9 cellular contexts compared by ENCODE assay signal in the genomic region with DNA sequence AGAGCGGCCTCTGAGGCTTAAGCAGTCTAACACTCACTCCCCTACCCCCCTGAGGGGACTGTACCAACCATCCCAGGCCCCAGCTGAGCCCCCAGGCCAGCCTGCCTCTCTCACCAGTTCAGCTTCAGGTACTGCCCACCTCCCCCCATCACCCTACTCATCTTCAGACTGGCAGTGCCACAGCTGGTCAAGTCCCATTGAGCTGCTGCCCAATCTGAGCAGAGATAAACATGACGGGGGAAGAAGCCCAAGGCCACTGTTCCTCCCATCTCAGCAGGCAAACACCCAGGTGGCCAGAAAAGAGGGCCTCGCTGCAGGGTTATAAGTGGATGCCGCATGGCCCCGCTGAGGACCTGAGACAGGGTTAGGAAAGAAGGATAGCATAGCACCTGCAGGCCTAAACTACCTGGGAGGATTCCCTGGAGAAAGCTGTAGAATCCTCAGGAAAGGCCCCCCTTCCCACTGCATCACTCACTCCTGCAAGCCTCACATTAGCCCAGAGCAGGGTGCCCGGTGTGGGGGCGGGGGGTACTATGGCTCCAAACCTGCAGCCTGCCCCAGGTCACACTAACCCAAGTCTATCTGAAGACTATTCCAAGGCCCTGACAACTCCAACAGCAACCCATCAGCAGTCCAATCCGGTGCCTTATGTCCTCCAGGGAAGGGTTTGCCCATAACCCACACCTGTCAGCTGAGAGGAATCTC. TPM values are rescaled to one million over a fixed set of nuclear protein-coding genes. Genes with fewer than 3 reads are reported as not detected.
DNase-seq lines count a peak whose midpoint lies in the region; ATAC-seq and TF ChIP-seq lines count a peak whose summit lies in the region.
"Had no signal": no experiment of that assay in that cellular context is flagged by ENCODE, and none has a peak within 500 bp of the region (broad histone marks: within the 10 kb centered on the region; RNA-seq: fewer than 3 reads in every experiment).

No MANE protein-coding gene starts in this region.

- intact Hi-C loops in CD8-positive, alpha-beta T cell (cut with DNase I, micrococcal nuclease), result loop anchor here (10.0 kb wide), 2 partner anchors 49 to 609 kb away; a partner anchor contains a TSS
- intact Hi-C loops in PC-3 (cut with micrococcal nuclease), result loop anchor here (5.0 kb wide), 1 partner anchor 46 kb away; no protein-coding TSS in a partner anchor
- intact Hi-C loops in esophagus squamous epithelium (cut with DNase I), result no loop called here
- intact Hi-C loops in psoas muscle (cut with DNase I), result loop anchor here (5.0 kb wide), 2 partner anchors 36 to 61 kb away; no protein-coding TSS in a partner anchor

- peaks cover 79% of the 10 kb centered on the region for H3K79me2 ChIP-seq in PC-3 (ENCODE audit: low read length)

- CTCF ChIA-PET in CD8-positive, alpha-beta T cell (lab: Charles Lee), result interaction anchor here (1.1 to 1.8 kb wide), 2 partner anchors 15 to 63 kb away, joined by 3 to 8 read pairs; no protein-coding TSS in a partner anchor
- CTCF ChIA-PET in PC-3 (lab: Charles Lee), result no interaction called here

- H3K4me2 ChIP-seq in PC-3 (ENCODE audit: low read length), result peak overlapping the region; percentile 82

- TF ChIP-seq CTCF in CD8-positive, alpha-beta T cell (IDR thresholded peaks at IDR 0.05), result no peak
- no peak for TF ChIP-seq CTCF in PC-3 (conservative IDR thresholded peaks at IDR 0.05; ENCODE audit: low read depth, low read length)
- no peak for TF ChIP-seq CTCF in esophagus squamous epithelium (IDR thresholded peaks at IDR 0.05)
- TF ChIP-seq CTCF in psoas muscle (IDR thresholded peaks at IDR 0.05), result no peak

- H2AFZ ChIP-seq in PC-3 (ENCODE audit: low read length), result no peak overlapping the region

- no peak overlapping the region for H3K9ac ChIP-seq in PC-3 (ENCODE audit: low read length)

- no peaks in the 10 kb centered on the region for H3K9me3 ChIP-seq in CD8-positive, alpha-beta T cell (ENCODE audit: low read length)
- H3K9me3 ChIP-seq in PC-3 (ENCODE audit: low read length), result no peaks in the 10 kb centered on the region
- H3K9me3 ChIP-seq in esophagus squamous epithelium, result no peaks in the 10 kb centered on the region
- H3K9me3 ChIP-seq in psoas muscle, result no peaks in the 10 kb centered on the region

- H3K27me3 Mint-ChIP-seq in CD8-positive, alpha-beta T cell (ENCODE audit: low read depth), result no peaks in the 10 kb centered on the region

- H3K4me1 Mint-ChIP-seq in CD8-positive, alpha-beta T cell (ENCODE audit: low read depth), result peaks cover 86% of the 10 kb centered on the region

- no peak for ATAC-seq in CD8-positive, alpha-beta T cell
- ATAC-seq in PC-3 (no peak), psoas muscle (no peak), GM18517 (IDR thresholded peaks at IDR 0.05; ENCODE audit: unreplicated experiment) (no peak)

- H4K20me1 ChIP-seq in PC-3 (ENCODE audit: low read length), result no peaks in the 10 kb centered on the region

- H3K36me3 ChIP-seq in CD8-positive, alpha-beta T cell (ENCODE audit: insufficient read depth, low read length), result no peaks in the 10 kb centered on the region
- H3K36me3 ChIP-seq in PC-3 (ENCODE audit: low read depth, low read length) (no peaks in the 10 kb centered on the region), esophagus squamous epithelium (no peaks in the 10 kb centered on the region), psoas muscle (ENCODE audit: insufficient read depth in 1 of 2, low read depth in 1 of 2) (no peaks in the 10 kb centered on the region)

- 70 to 87% methylated on average over 2 to 3 of the region's 8 CpGs for WGBS in esophagus squamous epithelium, 2 donors
- 62 to 85% (median 71%) methylated on average over 8 of the region's 8 CpGs for WGBS in psoas muscle, 3 donors

- no peaks in the 10 kb centered on the region for H3K9me3 Mint-ChIP-seq in CD8-positive, alpha-beta T cell

- H3K27ac Mint-ChIP-seq in CD8-positive, alpha-beta T cell, result peak overlapping the region; percentile 96

- no TSS peak for BruUV-seq in PC-3 (replicated peaks; lab: Mats Ljungman, UMichigan)

- peaks cover 9% of the 10 kb centered on the region for H3F3A ChIP-seq in PC-3 (ENCODE audit: low read length, unreplicated experiment)

- no peaks in the 10 kb centered on the region for H3K9me2 ChIP-seq in PC-3 (replicated peaks; ENCODE audit: low read length)

- TF ChIP-seq POLR2A in esophagus squamous epithelium (IDR thresholded peaks at IDR 0.05), result no peak

- peaks cover 16% of the 10 kb centered on the region for H3K36me3 Mint-ChIP-seq in CD8-positive, alpha-beta T cell

- DNase-seq in CD8-positive, alpha-beta T cell, result peak in 1 of 7 experiments; percentile 47
- DNase-seq in PC-3 (no peak), esophagus squamous epithelium (lab: John Stamatoyannopoulos, UW) (no peak), psoas muscle (no peak), NCI-H2029 treated with DMSO at 0.1 percent for 48 hours (lab: John Stamatoyannopoulos, UW) (no peak), NCI-H2171 (lab: John Stamatoyannopoulos, UW) (no peak), NCI-H2227 treated with DMSO at 0.1 percent for 48 hours (lab: John Stamatoyannopoulos, UW) (no peak)
- DNase-seq: anterior cingulate cortex had no signal

- peaks cover 85% of the 10 kb centered on the region for H3K4me1 ChIP-seq in CD8-positive, alpha-beta T cell (ENCODE audit: insufficient read depth, low read length)
- peaks cover 72% of the 10 kb centered on the region for H3K4me1 ChIP-seq in PC-3 (ENCODE audit: insufficient read depth, low read length)
- H3K4me1 ChIP-seq in esophagus squamous epithelium, result peaks cover 76 to 90% (median 78%) of the 10 kb centered on the region in 3 donors
- H3K4me1 ChIP-seq in psoas muscle, result peaks cover 68% of the 10 kb centered on the region

- peak overlapping the region; percentile 28 for H3K4me3 ChIP-seq in CD8-positive, alpha-beta T cell (ENCODE audit: low read depth, low read length)
- H3K4me3 ChIP-seq in PC-3 (ENCODE audit: low read length) (peak overlapping the region; percentile 93; the same call in 1 of the 2 replicates), esophagus squamous epithelium (peak overlapping the region in 3 of 4 donors; percentile 86 to 97 (median 87)), psoas muscle (peak overlapping the region; percentile 96)

- peak overlapping the region; percentile 53 for H3K27ac ChIP-seq in CD8-positive, alpha-beta T cell (ENCODE audit: low read depth, low read length)
- H3K27ac ChIP-seq in PC-3 (ENCODE audit: low read length) (peak overlapping the region; percentile 100), esophagus squamous epithelium (peak overlapping the region; percentile 90 to 99 (median 98)), psoas muscle (peak overlapping the region; percentile 95)

- POLR2A ChIA-PET in CD8-positive, alpha-beta T cell (lab: Charles Lee), result interaction anchor here (0.8 to 1.3 kb wide), 2 partner anchors 12 to 22 kb away, joined by 3 to 7 read pairs; no protein-coding TSS in a partner anchor
- POLR2A ChIA-PET in PC-3 (lab: Charles Lee; ENCODE audit: unreplicated experiment), result no interaction called here

- no peaks in the 10 kb centered on the region for H3K27me3 ChIP-seq in CD8-positive, alpha-beta T cell (ENCODE audit: insufficient read depth, low read length)
- H3K27me3 ChIP-seq in PC-3 (ENCODE audit: low read length) (no peaks in the 10 kb centered on the region), esophagus squamous epithelium (no peaks in the 10 kb centered on the region), psoas muscle (ENCODE audit: insufficient read depth in 3 of 3, low read length in 2 of 3) (no peaks in the 10 kb centered on the region)

- H3K4me3 Mint-ChIP-seq in CD8-positive, alpha-beta T cell, result peak overlapping the region; percentile 93

RNA-seq across cellular contexts. Expression of a gene that starts 3.6 kb away (rescaled TPM):
- 100 to 1,000 TPM; 139 to 140 TPM for total RNA-seq in CD8-positive, alpha-beta T cell
- 14.8 and 23.1 TPM in 2 replicates for total RNA-seq in PC-3 (2014; rRNA removed)
- total RNA-seq in esophagus squamous epithelium, result 10 to 100 TPM; 42.3 to 60.4 (median 47.9) TPM
- 10 to 100 TPM; 22.3 to 28.1 (median 24.4) TPM for total RNA-seq in psoas muscle
- polyA plus RNA-seq in psoas muscle, result 10 to 100 TPM; 13.0 to 21.9 (median 17.8) TPM

Comparison
In these comparisons a context has a peak if more than half of its experiments do, and no peak if none do; other contexts are left out.
1. H3K4me3 ChIP-seq: peak in every context shown above with its lines; median percentile 96 in psoas muscle; 93 in PC-3; 87 in esophagus squamous epithelium; 28 in CD8-positive, alpha-beta T cell.